ENCODE assay signal across 18 cellular contexts in the genomic region with DNA sequence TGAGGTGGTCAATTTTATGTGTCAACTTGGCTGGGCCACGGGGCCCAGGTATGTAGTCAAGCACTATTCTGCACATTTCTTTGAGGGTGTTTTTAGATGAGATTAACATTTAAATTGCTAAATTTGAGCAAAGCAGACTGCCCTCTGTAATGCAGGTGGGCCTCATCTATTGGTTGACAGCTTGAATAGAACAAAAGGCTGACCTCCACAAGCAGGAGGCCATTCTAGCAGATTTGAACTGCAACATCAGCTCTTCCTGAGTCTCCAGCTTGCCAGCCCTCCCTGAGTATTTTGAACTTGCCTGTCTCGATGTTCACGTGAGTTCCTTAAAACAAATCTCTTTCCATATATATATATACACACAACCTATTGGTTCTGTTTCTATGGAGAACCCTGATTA.
DNase-seq lines count a peak whose midpoint lies in the region; ATAC-seq and TF ChIP-seq lines count a peak whose summit lies in the region.
"Had no signal": no experiment of that assay in that cellular context is flagged by ENCODE, and none has a peak within 500 bp of the region (broad histone marks: within the 10 kb centered on the region; RNA-seq: fewer than 3 reads in every experiment).

No MANE protein-coding gene starts in this region.

- ATAC-seq in RWPE2 (ENCODE audit: low read depth) (no peak), HG02610 (IDR thresholded peaks at IDR 0.05; ENCODE audit: unreplicated experiment) (no peak), GM21447 (IDR thresholded peaks at IDR 0.05; ENCODE audit: unreplicated experiment) (no peak)
- ATAC-seq: CD8-positive, alpha-beta T cell had no signal

- H3K27ac ChIP-seq in RWPE2 (ENCODE audit: poor library complexity, severe bottlenecking): peak overlapping the region; percentile 75
- no peak overlapping the region for H3K27ac ChIP-seq in esophagus muscularis mucosa (replicated peaks in 1 of 4)
- H3K27ac ChIP-seq: 22Rv1, BLaER1, C4-2B had no signal

- TF ChIP-seq EP300 in esophagus muscularis mucosa (IDR thresholded peaks at IDR 0.05): no peak

- H3K27me3 ChIP-seq in RWPE2 (ENCODE audit: insufficient read depth, poor library complexity, severe bottlenecking) (no peaks in the 10 kb centered on the region), esophagus muscularis mucosa (no peaks in the 10 kb centered on the region)
- H3K27me3 ChIP-seq: BLaER1 had no signal

- no peaks in the 10 kb centered on the region for H3K9me3 ChIP-seq in RWPE2 (ENCODE audit: severe bottlenecking)
- no peaks in the 10 kb centered on the region for H3K9me3 ChIP-seq in esophagus muscularis mucosa
- H3K9me3 ChIP-seq: BLaER1, Caco-2 had no signal

- H3K36me3 ChIP-seq in RWPE2 (ENCODE audit: low read depth) (no peaks in the 10 kb centered on the region), esophagus muscularis mucosa (no peaks in the 10 kb centered on the region)
- H3K36me3 ChIP-seq: BLaER1 had no signal

- TF ChIP-seq CTCF in RWPE2 (IDR thresholded peaks at IDR 0.05; ENCODE audit: poor library complexity, severe bottlenecking): no peak
- TF ChIP-seq CTCF in esophagus muscularis mucosa (IDR thresholded peaks at IDR 0.05): no peak

- H3K4me1 ChIP-seq in RWPE2 (ENCODE audit: insufficient read depth, poor library complexity, severe bottlenecking): peaks cover 21% of the 10 kb centered on the region
- peaks cover 13 to 18% (median 15%) of the 10 kb centered on the region in 4 donors for H3K4me1 ChIP-seq in esophagus muscularis mucosa
- H3K4me1 ChIP-seq: BLaER1, Caco-2 had no signal

- no peak overlapping the region for H3K4me3 ChIP-seq in RWPE2 (ENCODE audit: severe bottlenecking)
- H3K4me3 ChIP-seq in esophagus muscularis mucosa: no peak overlapping the region
- H3K4me3 ChIP-seq: BLaER1 had no signal

- 67% methylated on average over 3 of the region's 3 CpGs for WGBS in esophagus muscularis mucosa

- TF ChIP-seq POLR2A in esophagus muscularis mucosa (IDR thresholded peaks at IDR 0.05; ENCODE audit: low read depth): no peak

- intact Hi-C loops in esophagus muscularis mucosa (cut with DNase I): no loop called here

- DNase-seq in NCI-H748 (lab: John Stamatoyannopoulos, UW; ENCODE audit: unreplicated experiment) (peak; percentile 10), NCI-H748 treated with DMSO at 0.1 percent for 48 hours (lab: John Stamatoyannopoulos, UW) (no peak), NCI-H146 (lab: John Stamatoyannopoulos, UW) (peak; percentile 37), RWPE2 (ENCODE audit: low spot score) (no peak), esophagus muscularis mucosa (ENCODE audit: extremely low spot score) (peak; percentile 68), NCI-H1092 (lab: John Stamatoyannopoulos, UW) (no peak)
- DNase-seq: Caco-2; CD4-positive, CD25-positive, alpha-beta regulatory T cell; CD8-positive, alpha-beta T cell; DMS153; DND-41; GOT3; HCEC 1CT had no signal

Comparison
In these comparisons a context has a peak if more than half of its experiments do, and no peak if none do; other contexts are left out.
1. DNase-seq: peak in NCI-H748 (single experiment), NCI-H146 (single experiment) and esophagus muscularis mucosa (single experiment); none in NCI-H748 treated with DMSO at 0.1 percent for 48 hours (single experiment), RWPE2 (single experiment) and NCI-H1092 (single experiment).